19 cellular contexts compared by ENCODE assay signal in the genomic region with DNA sequence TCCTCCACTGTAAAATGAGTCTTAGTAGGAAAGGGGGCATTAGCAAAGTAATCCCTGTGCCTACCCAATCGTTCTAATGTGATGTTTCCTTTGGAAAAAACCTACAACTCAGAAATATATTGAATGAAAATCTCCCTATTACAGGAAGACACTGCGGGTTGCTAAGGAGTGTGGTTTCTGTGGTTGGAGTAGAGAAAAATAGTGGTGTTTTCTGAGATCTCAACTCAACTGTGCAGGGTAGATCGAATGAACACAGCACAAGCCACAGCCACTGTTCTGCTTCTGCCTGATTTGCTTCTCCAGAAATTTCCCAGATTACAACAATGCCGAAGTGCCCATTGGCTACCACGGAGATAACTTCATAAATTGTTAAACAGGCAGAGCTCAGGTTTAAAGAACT.
A peak's percentile ranks its signal among the peaks of the same experiment; 100 is the strongest.
DNase-seq lines count a peak whose midpoint lies in the region; FAIRE-seq and TF ChIP-seq lines count a peak whose summit lies in the region.
"Had no signal": no experiment of that assay in that cellular context is flagged by ENCODE, and none has a peak within 500 bp of the region (broad histone marks: within the 10 kb centered on the region; RNA-seq: fewer than 3 reads in every experiment).

No MANE protein-coding gene starts in this region.

- no peak for TF ChIP-seq CTCF in retinal pigment epithelial cell (conservative IDR thresholded peaks at IDR 0.05; ENCODE audit: low read depth, low read length)
- TF ChIP-seq CTCF in left ventricle myocardium inferior (IDR thresholded peaks at IDR 0.05; ENCODE audit: borderline replicate concordance) = no peak

- no peaks in the 10 kb centered on the region for H3K27me3 ChIP-seq in left ventricle myocardium inferior (ENCODE audit: low read depth)
- H3K27me3 ChIP-seq: pancreas had no signal

- DNase-seq in H4 (ENCODE audit: low spot score) (peak; percentile 19), RCC 7860 (ENCODE audit: low spot score) (peak; percentile 31), fibroblast of peridontal ligament (ENCODE audit: extremely low read depth) (peak; percentile 58), retinal pigment epithelial cell (ENCODE audit: low read depth) (peak; percentile 8), ecto neural progenitor cell (ENCODE audit: low spot score) (no peak), left ventricle myocardium inferior (no peak)
- DNase-seq in activated CD4-positive, alpha-beta T cell treated with anti-CD3 and anti-CD28 coated beads, Interleukin-2, amount 10 ng/mL, durations not matched to agents 7 days and 5 days = no peak
- DNase-seq: activated CD8-positive, alpha-beta T cell treated with anti-CD3 and anti-CD28 coated beads, Interleukin-2, amount 10 ng/mL, durations not matched to agents 7 days and 5 days; activated T-cell treated with anti-CD3 and anti-CD28 coated beads, Interleukin-2, amount 50 U/mL, for 48 hours; COR-L47; lower lobe of right lung; NCI-H1092 treated with DMSO at 0.1 percent for 48 hours; NCI-H526 treated with DMSO at 0.1 percent for 48 hours; pancreas; SIG-M5; stimulated activated CD4-positive, alpha-beta T cell treated with anti-CD3 and anti-CD28 coated beads, Interleukin-2, amount 100 ng/mL, for 48 hours had no signal

- H3K27me3 Mint-ChIP-seq in activated CD4-positive, alpha-beta T cell treated with anti-CD3 and anti-CD28 coated beads, Interleukin-2, amount 10 ng/mL, durations not matched to agents 7 days and 5 days = no peaks in the 10 kb centered on the region
- H3K27me3 Mint-ChIP-seq: IgD-negative memory B cell had no signal

- H3K27ac Mint-ChIP-seq in activated CD4-positive, alpha-beta T cell treated with anti-CD3 and anti-CD28 coated beads, Interleukin-2, amount 10 ng/mL, durations not matched to agents 7 days and 5 days = no peak overlapping the region
- H3K27ac Mint-ChIP-seq: activated CD8-positive, alpha-beta T cell treated with anti-CD3 and anti-CD28 coated beads, Interleukin-2, amount 10 ng/mL, durations not matched to agents 7 days and 5 days; activated naive CD4-positive, alpha-beta T cell treated with anti-CD3 and anti-CD28 coated beads, Interleukin-2, amount 50 U/mL, for 72 hours; IgD-negative memory B cell; WTC11 had no signal

- peaks cover 14% of the 10 kb centered on the region for H3K4me1 Mint-ChIP-seq in activated CD4-positive, alpha-beta T cell treated with anti-CD3 and anti-CD28 coated beads, Interleukin-2, amount 10 ng/mL, durations not matched to agents 7 days and 5 days
- H3K4me1 Mint-ChIP-seq: IgD-negative memory B cell had no signal

- H3K36me3 Mint-ChIP-seq in activated CD4-positive, alpha-beta T cell treated with anti-CD3 and anti-CD28 coated beads, Interleukin-2, amount 10 ng/mL, durations not matched to agents 7 days and 5 days (ENCODE audit: low read depth) = no peaks in the 10 kb centered on the region
- H3K36me3 Mint-ChIP-seq: IgD-negative memory B cell had no signal

- POLR2A ChIA-PET in activated CD4-positive, alpha-beta T cell treated with anti-CD3 and anti-CD28 coated beads, Interleukin-2, amount 10 ng/mL, durations not matched to agents 7 days and 5 days (lab: Charles Lee) = no interaction called here

- no peak overlapping the region for H3K4me3 ChIP-seq in retinal pigment epithelial cell (ENCODE audit: low read length)
- no peak overlapping the region for H3K4me3 ChIP-seq in left ventricle myocardium inferior
- H3K4me3 ChIP-seq: lower lobe of right lung, pancreas had no signal

- H3K9me3 ChIP-seq in left ventricle myocardium inferior (replicated peaks) = peaks cover 10% of the 10 kb centered on the region
- H3K9me3 ChIP-seq: pancreas had no signal

- H3K4me1 ChIP-seq in left ventricle myocardium inferior = no peaks in the 10 kb centered on the region
- H3K4me1 ChIP-seq: lower lobe of right lung had no signal

- CTCF ChIA-PET in activated CD4-positive, alpha-beta T cell treated with anti-CD3 and anti-CD28 coated beads, Interleukin-2, amount 10 ng/mL, durations not matched to agents 7 days and 5 days (lab: Charles Lee) = no interaction called here

- intact Hi-C loops in left ventricle myocardium inferior (cut with micrococcal nuclease) = no loop called here

- no peak overlapping the region for H3K4me3 Mint-ChIP-seq in activated CD4-positive, alpha-beta T cell treated with anti-CD3 and anti-CD28 coated beads, Interleukin-2, amount 10 ng/mL, durations not matched to agents 7 days and 5 days
- H3K4me3 Mint-ChIP-seq: activated CD8-positive, alpha-beta T cell treated with anti-CD3 and anti-CD28 coated beads, Interleukin-2, amount 10 ng/mL, durations not matched to agents 7 days and 5 days; IgD-negative memory B cell; WTC11 had no signal

- no peaks in the 10 kb centered on the region for H3K36me3 ChIP-seq in left ventricle myocardium inferior
- H3K36me3 ChIP-seq: lower lobe of right lung, pancreas had no signal

- no peak overlapping the region for H3K27ac ChIP-seq in left ventricle myocardium inferior (replicated peaks)
- H3K27ac ChIP-seq: lower lobe of right lung, pancreas had no signal

- peaks cover 6% of the 10 kb centered on the region for H3K9me3 Mint-ChIP-seq in activated CD4-positive, alpha-beta T cell treated with anti-CD3 and anti-CD28 coated beads, Interleukin-2, amount 10 ng/mL, durations not matched to agents 7 days and 5 days

- FAIRE-seq in RCC 7860 (lab: Jason Lieb, UNC) = no peak
- FAIRE-seq: pancreas had no signal

Comparison
In these comparisons a context has a peak if more than half of its experiments do, and no peak if none do; other contexts are left out.
1. DNase-seq: peak in H4 (single experiment), RCC 7860 (single experiment), fibroblast of peridontal ligament (single experiment) and retinal pigment epithelial cell (single experiment); none in ecto neural progenitor cell (single experiment), left ventricle myocardium inferior (single experiment) and activated CD4-positive, alpha-beta T cell treated with anti-CD3 and anti-CD28 coated beads, Interleukin-2, amount 10 ng/mL, durations not matched to agents 7 days and 5 days (single experiment).